In the genomic region with DNA sequence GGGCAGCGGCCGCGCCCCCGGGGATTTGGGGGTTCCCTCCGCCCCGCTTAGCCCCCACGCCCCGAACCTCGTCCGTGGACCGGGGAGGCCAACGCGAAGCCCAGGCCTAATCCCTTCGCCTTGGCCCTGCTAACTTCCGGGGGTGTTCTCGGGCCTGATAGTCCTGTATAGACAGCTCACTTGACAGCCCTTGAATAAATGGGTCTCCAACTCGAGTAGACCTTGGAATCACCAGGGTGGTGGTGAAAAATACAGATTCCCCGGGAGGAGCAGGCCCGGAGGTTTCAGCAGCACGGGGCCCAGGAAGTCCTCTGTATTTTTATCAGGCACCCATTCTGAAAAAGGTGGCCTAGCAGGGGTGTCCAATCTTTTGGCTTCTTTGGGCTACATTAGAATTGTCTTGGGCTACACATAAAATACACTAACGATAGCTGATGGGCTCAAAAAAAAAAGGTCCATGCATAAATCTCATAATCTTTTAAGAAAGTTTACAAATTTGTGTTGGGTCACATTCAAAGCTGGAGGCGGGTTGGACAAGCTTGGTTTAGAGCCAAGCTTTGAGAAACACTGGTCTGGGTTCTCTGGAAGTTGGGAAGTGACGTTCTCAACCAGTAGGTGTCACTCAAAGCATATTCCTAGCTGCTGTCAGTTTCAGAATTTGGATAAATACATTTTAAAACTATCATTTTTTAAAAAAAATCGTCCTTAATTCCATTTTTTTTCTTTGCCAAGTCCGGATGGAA, we compare ENCODE assay signal across 8 cellular contexts.
DNase-seq lines count a peak whose midpoint lies in the region; ATAC-seq and TF ChIP-seq lines count a peak whose summit lies in the region.

No MANE protein-coding gene starts in this region.

- DNase-seq in EL (peak; percentile 79), HT1080 (ENCODE audit: low read depth) (peak; percentile 69), NOMO-1 treated with DMSO at 0.1 percent for 48 hours (lab: John Stamatoyannopoulos, UW; ENCODE audit: unreplicated experiment) (peak; percentile 80), germinal center (ENCODE audit: low spot score) (peak; percentile 54), mesenteric fat pad (ENCODE audit: low spot score) (no peak)
- peak in 1 of 2 donors; percentile 20 for DNase-seq in activated naive CD4-positive, alpha-beta T cell treated with anti-CD3 and anti-CD28 coated beads, Interleukin-2, amount 50 U/mL, for 72 hours (ENCODE audit: low spot score in 2 of 2)

- ATAC-seq in GM21447 (IDR thresholded peaks at IDR 0.05; ENCODE audit: unreplicated experiment), result peak; percentile 49
- peak; percentile 47 to 50 for ATAC-seq in activated naive CD4-positive, alpha-beta T cell treated with anti-CD3 and anti-CD28 coated beads, Interleukin-2, amount 50 U/mL, for 72 hours

- no peak for TF ChIP-seq CTCF in neutrophil (IDR thresholded peaks at IDR 0.05)

- H3K9me3 Mint-ChIP-seq in activated naive CD4-positive, alpha-beta T cell treated with anti-CD3 and anti-CD28 coated beads, Interleukin-2, amount 50 U/mL, for 72 hours, result no peaks in the 10 kb centered on the region

- H3K27ac Mint-ChIP-seq in activated naive CD4-positive, alpha-beta T cell treated with anti-CD3 and anti-CD28 coated beads, Interleukin-2, amount 50 U/mL, for 72 hours, result peak overlapping the region in 1 of 2 donors; percentile 51

- no peak overlapping the region for H3K27ac ChIP-seq in neutrophil

- H3K36me3 Mint-ChIP-seq in activated naive CD4-positive, alpha-beta T cell treated with anti-CD3 and anti-CD28 coated beads, Interleukin-2, amount 50 U/mL, for 72 hours, result peaks cover 4 to 7% of the 10 kb centered on the region in 2 donors

- no peaks in the 10 kb centered on the region for H3K36me3 ChIP-seq in neutrophil

- H3K4me1 ChIP-seq in neutrophil (ENCODE audit: control insufficient read depth in 1 of 2, insufficient read depth in 1 of 2, low read depth in 1 of 2, low read length in 1 of 2), result peaks cover 7 to 17% of the 10 kb centered on the region in 2 experiments

- peaks cover 90% of the 10 kb centered on the region for H3K27me3 ChIP-seq in neutrophil

- H3K4me3 ChIP-seq in neutrophil (ENCODE audit: low read depth in 1 of 2, low read length in 1 of 2), result peak overlapping the region; percentile 58 to 61

- no peaks in the 10 kb centered on the region for H3K9me3 ChIP-seq in neutrophil
